Comparison of ENCODE assay signal across 24 cellular contexts in the genomic region with DNA sequence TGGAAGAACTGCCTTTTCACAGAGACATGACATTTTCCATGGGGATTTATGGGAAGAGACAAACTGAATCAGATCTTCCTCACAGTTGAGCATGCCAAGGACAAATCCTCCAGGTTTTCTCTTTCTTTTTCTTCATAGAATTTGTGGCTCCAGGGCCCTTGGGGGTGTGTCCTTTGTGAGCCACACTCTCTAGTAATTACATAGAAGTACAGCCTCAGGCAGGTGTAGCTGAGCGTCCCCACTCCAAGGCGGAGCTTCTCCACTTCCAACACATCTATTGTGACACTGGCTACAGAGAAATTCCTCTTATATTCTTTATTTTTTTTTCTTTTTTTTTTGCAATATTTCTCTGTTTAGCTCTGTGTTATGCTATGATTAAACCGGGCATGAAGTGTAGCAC.
DNase-seq lines count a peak whose midpoint lies in the region; TF ChIP-seq lines count a peak whose summit lies in the region.
"Had no signal": no experiment of that assay in that cellular context is flagged by ENCODE, and none has a peak within 500 bp of the region (broad histone marks: within the 10 kb centered on the region; RNA-seq: fewer than 3 reads in every experiment).

No MANE protein-coding gene starts in this region.

- TF ChIP-seq CTCF in HEK293 (tag by site-specific recombination; IDR thresholded peaks at IDR 0.05): no peak

- no peak overlapping the region for H3K4me3 ChIP-seq in HEK293 (ENCODE audit: low read depth, low read length)
- no peak overlapping the region for H3K4me3 ChIP-seq in HAP-1
- H3K4me3 ChIP-seq: A549; BLaER1 treated with 17β-estradiol and CSF1 and Interleukin-3, amounts not matched to agents 10 nM and 100 nM; GM12878 had no signal

- H3K36me3 ChIP-seq in HEK293 (ENCODE audit: control insufficient read depth in 2 of 2, insufficient read depth in 1 of 2, low read length in 2 of 2) (no peaks in the 10 kb centered on the region), HAP-1 (replicated peaks) (no peaks in the 10 kb centered on the region)
- H3K36me3 ChIP-seq: BLaER1 treated with 17β-estradiol and CSF1 and Interleukin-3, amounts not matched to agents 10 nM and 100 nM had no signal

- no peak overlapping the region for H3K27ac ChIP-seq in HEK293 (ENCODE audit: extremely low read depth, low read depth, low read length)
- H3K27ac ChIP-seq: A549; BLaER1 treated with 17β-estradiol and CSF1 and Interleukin-3, amounts not matched to agents 10 nM and 100 nM; KMS-11 had no signal

- H3K27me3 ChIP-seq in HAP-1 (ENCODE audit: low read depth): no peaks in the 10 kb centered on the region
- H3K27me3 ChIP-seq: BLaER1 treated with 17β-estradiol and CSF1 and Interleukin-3, amounts not matched to agents 10 nM and 100 nM had no signal

- no peaks in the 10 kb centered on the region for H3K4me1 ChIP-seq in HEK293 (ENCODE audit: control insufficient read depth, insufficient read depth, low read length)
- H3K4me1 ChIP-seq in HAP-1: no peaks in the 10 kb centered on the region
- H3K4me1 ChIP-seq: A549 had no signal

- CTCF ChIA-PET in HEK293 (lab: Yijun Ruan, JAX): interaction anchor here (0.7 kb wide), 1 partner anchor 370 kb away, joined by 4 read pairs; no protein-coding TSS in a partner anchor

- DNase-seq in NCI-H2081 (lab: John Stamatoyannopoulos, UW) (peak; percentile 3 to 18), NCI-H2081 treated with DMSO at 0.1 percent for 48 hours (lab: John Stamatoyannopoulos, UW) (no peak), COR-L47 (lab: John Stamatoyannopoulos, UW) (peak; percentile 35), islet precursor cell (peak; percentile 66), HAP-1 (ENCODE audit: low spot score in 2 of 2) (no peak), GM19238 (ENCODE audit: insufficient read length, low spot score) (no peak)
- DNase-seq: AML-193; CD4-positive, alpha-beta T cell; GDM1; GOT3; HCEC 1CT; NCI-H1048; NCI-H1930; NCI-H446; NCI-H526 treated with DMSO at 0.1 percent for 48 hours; NK-92 treated with Interleukin-12 subunit alpha and Interleukin-12 subunit beta, amount 100 ng/mL, for 24 hours; PC-3; SK-N-SH; T-helper 17 cell had no signal

- in situ Hi-C loops in HAP-1 (cut with MboI; ENCODE audit: low sequenced_read_pairs): no loop called here

- H3K9me3 ChIP-seq in HEK293 (ENCODE audit: control insufficient read depth, insufficient read depth, low read depth, low read length) (no peaks in the 10 kb centered on the region), HAP-1 (no peaks in the 10 kb centered on the region)
- H3K9me3 ChIP-seq: A549; BLaER1 treated with 17β-estradiol and CSF1 and Interleukin-3, amounts not matched to agents 10 nM and 100 nM; SK-N-SH had no signal

- POLR2A ChIA-PET in HEK293 (lab: Yijun Ruan, JAX): no interaction called here

TF ChIP-seq in HEK293, 187 proteins besides CTCF, POLR2A, EP300 and RAD21:
- no peak for TF ChIP-seq ZNF24 (tag by site-specific recombination; IDR thresholded peaks at IDR 0.05)
- no peak for TF ChIP-seq ZNF37A (tag by site-specific recombination; IDR thresholded peaks at IDR 0.05)
- TF ChIP-seq MEIS1 (CRISPR knock-in tag; IDR thresholded peaks at IDR 0.05; ENCODE audit: borderline replicate concordance): no peak
- no peak for TF ChIP-seq ZNF518A (tag by site-specific recombination; conservative IDR thresholded peaks at IDR 0.05; ENCODE audit: low read depth)
- TF ChIP-seq BCL6B (tag by site-specific recombination; IDR thresholded peaks at IDR 0.05): peak; percentile 43; the same call in 1 of the 2 replicates
- TF ChIP-seq, protein P1, sequence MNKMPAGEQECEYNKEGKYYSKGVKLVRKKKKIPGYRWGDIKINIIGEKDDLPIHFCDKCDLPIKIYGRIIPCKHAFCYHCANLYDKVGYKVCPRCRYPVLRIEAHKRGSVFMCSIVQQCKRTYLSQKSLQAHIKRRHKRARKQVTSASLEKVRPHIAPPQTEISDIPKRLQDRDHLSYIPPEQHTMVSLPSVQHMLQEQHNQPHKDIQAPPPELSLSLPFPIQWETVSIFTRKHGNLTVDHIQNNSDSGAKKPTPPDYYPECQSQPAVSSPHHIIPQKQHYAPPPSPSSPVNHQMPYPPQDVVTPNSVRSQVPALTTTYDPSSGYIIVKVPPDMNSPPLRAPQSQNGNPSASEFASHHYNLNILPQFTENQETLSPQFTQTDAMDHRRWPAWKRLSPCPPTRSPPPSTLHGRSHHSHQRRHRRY (tag by site-specific recombination; IDR thresholded peaks at IDR 0.05): no peak

Comparison
In these comparisons a context has a peak if more than half of its experiments do, and no peak if none do; other contexts are left out.
1. DNase-seq: peak in NCI-H2081 (2 of 2), COR-L47 (single experiment) and islet precursor cell (single experiment); none in NCI-H2081 treated with DMSO at 0.1 percent for 48 hours (single experiment), HAP-1 (0 of 2) and GM19238 (single experiment).